ENCODE assay signal across 28 cellular contexts in genomic region chr9:22157271-22157670, GRCh38.
A peak's percentile ranks its signal among the peaks of the same experiment; 100 is the strongest.
DNase-seq lines count a peak whose midpoint lies in the region; ATAC-seq, FAIRE-seq and TF ChIP-seq lines count a peak whose summit lies in the region.
"Had no signal": no experiment of that assay in that cellular context is flagged by ENCODE, and none has a peak within 500 bp of the region (broad histone marks: within the 10 kb centered on the region; RNA-seq: fewer than 3 reads in every experiment).

No MANE protein-coding gene starts in this region.

- BruUV-seq in HCT116 (replicated peaks; lab: Mats Ljungman, UMichigan): no TSS peak
- BruUV-seq in endothelial cell of umbilical vein (replicated peaks; lab: Mats Ljungman, UMichigan): no TSS peak

- no peak for TF ChIP-seq RAD21 in HCT116 (IDR thresholded peaks at IDR 0.05; ENCODE audit: low read depth)

- H3K4me3 ChIP-seq in HCT116 (replicated peaks in 1 of 2; ENCODE audit: low read depth in 1 of 2, low read length in 2 of 2): no peak overlapping the region
- H3K4me3 ChIP-seq in RWPE2 (ENCODE audit: severe bottlenecking): no peak overlapping the region
- no peak overlapping the region for H3K4me3 ChIP-seq in endothelial cell of umbilical vein (replicated peaks in 1 of 3; ENCODE audit: insufficient read depth in 1 of 3, low read depth in 1 of 3, low read length in 3 of 3)
- no peak overlapping the region for H3K4me3 ChIP-seq in parathyroid adenoma (ENCODE audit: low read depth, low read length)
- H3K4me3 ChIP-seq: heart left ventricle, prostate gland, sigmoid colon had no signal

- no peaks in the 10 kb centered on the region for H4K20me1 ChIP-seq in HCT116 (ENCODE audit: insufficient read depth)
- no peaks in the 10 kb centered on the region for H4K20me1 ChIP-seq in endothelial cell of umbilical vein (replicated peaks; ENCODE audit: control insufficient read depth, extremely low read depth, insufficient read depth, low read length)

- H3K9ac ChIP-seq in HCT116 (ENCODE audit: low read length): no peak overlapping the region
- no peak overlapping the region for H3K9ac ChIP-seq in endothelial cell of umbilical vein (replicated peaks; ENCODE audit: extremely low read depth, insufficient read depth, low read length)
- H3K9ac ChIP-seq in parathyroid adenoma: no peak overlapping the region

- RAD21 ChIA-PET in HCT116 (lab: Charles Lee; ENCODE audit: low non-redundant PET in 1 of 2, low total read pairs in 2 of 2, uncharacterized antibody in 2 of 2, unreplicated experiment in 2 of 2): no interaction called here

- H3K4me1 ChIP-seq in HCT116 (ENCODE audit: control insufficient read depth in 1 of 2, insufficient read depth in 2 of 2, low read length in 2 of 2) (peaks cover 21 to 24% of the 10 kb centered on the region in 2 experiments), RWPE2 (ENCODE audit: insufficient read depth, poor library complexity, severe bottlenecking) (peaks cover 45% of the 10 kb centered on the region), endothelial cell of umbilical vein (ENCODE audit: control insufficient read depth, extremely low read depth, insufficient read depth, low read length) (peaks cover 29% of the 10 kb centered on the region), parathyroid adenoma (no peaks in the 10 kb centered on the region)
- H3K4me1 ChIP-seq: prostate gland, sigmoid colon had no signal

- TF ChIP-seq POLR2A in HCT116 (IDR thresholded peaks at IDR 0.05; ENCODE audit: borderline replicate concordance, extremely low read depth, insufficient read depth, insufficient read length) (no peak), endothelial cell of umbilical vein (IDR thresholded peaks at IDR 0.05; ENCODE audit: low read depth, low read length) (no peak)

- H3K36me3 ChIP-seq in HCT116 (ENCODE audit: control insufficient read depth in 1 of 2, insufficient read depth in 2 of 2, low read length in 2 of 2) (no peaks in the 10 kb centered on the region), RWPE2 (ENCODE audit: low read depth) (no peaks in the 10 kb centered on the region), endothelial cell of umbilical vein (ENCODE audit: control insufficient read depth in 2 of 2, extremely low read depth in 1 of 2, insufficient read depth in 2 of 2, low read length in 2 of 2) (no peaks in the 10 kb centered on the region), parathyroid adenoma (ENCODE audit: control insufficient read depth, insufficient read depth, low read length) (no peaks in the 10 kb centered on the region)
- H3K36me3 ChIP-seq: heart left ventricle, neutrophil, prostate gland, sigmoid colon had no signal

- no peaks in the 10 kb centered on the region for H3K9me2 ChIP-seq in HCT116 (ENCODE audit: insufficient read depth)

- FAIRE-seq in endothelial cell of umbilical vein (lab: Jason Lieb, UNC): no peak

- H2AFZ ChIP-seq in HCT116 (ENCODE audit: low read depth, low read length, poor library complexity, severe bottlenecking): peak overlapping the region; percentile 20
- peak overlapping the region; percentile 33 for H2AFZ ChIP-seq in endothelial cell of umbilical vein (ENCODE audit: low read depth, low read length)
- no peak overlapping the region for H2AFZ ChIP-seq in parathyroid adenoma

- H3K79me2 ChIP-seq in HCT116 (ENCODE audit: insufficient read depth, low read length) (no peaks in the 10 kb centered on the region), endothelial cell of umbilical vein (ENCODE audit: control insufficient read depth, insufficient read depth, low read length) (no peaks in the 10 kb centered on the region), parathyroid adenoma (no peaks in the 10 kb centered on the region)

- no peak for TF ChIP-seq CTCF in HCT116 (IDR thresholded peaks at IDR 0.05 in 2 of 3, conservative IDR thresholded peaks at IDR 0.05 in 1 of 3; ENCODE audit: borderline replicate concordance in 1 of 3, insufficient read depth in 1 of 3, low read depth in 2 of 3, low read length in 2 of 3)
- TF ChIP-seq CTCF in RWPE2 (IDR thresholded peaks at IDR 0.05; ENCODE audit: poor library complexity, severe bottlenecking): no peak
- no peak for TF ChIP-seq CTCF in endothelial cell of umbilical vein (IDR thresholded peaks at IDR 0.05; ENCODE audit: extremely low read depth in 1 of 2, insufficient read depth in 1 of 2, low read depth in 1 of 2, low read length in 2 of 2)
- TF ChIP-seq CTCF in parathyroid adenoma (IDR thresholded peaks at IDR 0.05): no peak

- H3K9me1 ChIP-seq in endothelial cell of umbilical vein (replicated peaks; ENCODE audit: control insufficient read depth, extremely low read depth, insufficient read depth, low read length): no peaks in the 10 kb centered on the region

- H3K4me2 ChIP-seq in HCT116 (ENCODE audit: low read length): no peak overlapping the region
- peak overlapping the region; percentile 77 for H3K4me2 ChIP-seq in endothelial cell of umbilical vein (ENCODE audit: insufficient read depth, low read length)
- no peak overlapping the region for H3K4me2 ChIP-seq in parathyroid adenoma (ENCODE audit: low read length)

- H3K27me3 ChIP-seq in HCT116 (ENCODE audit: insufficient read depth, low read length) (no peaks in the 10 kb centered on the region), RWPE2 (ENCODE audit: insufficient read depth, poor library complexity, severe bottlenecking) (no peaks in the 10 kb centered on the region), endothelial cell of umbilical vein (ENCODE audit: control insufficient read depth in 2 of 2, insufficient read depth in 2 of 2, low read length in 2 of 2) (no peaks in the 10 kb centered on the region), parathyroid adenoma (ENCODE audit: control insufficient read depth, insufficient read depth, low read length) (no peaks in the 10 kb centered on the region)
- H3K27me3 ChIP-seq: foreskin keratinocyte, heart left ventricle, neutrophil, sigmoid colon had no signal

- intact Hi-C loops in HCT116 (cut with micrococcal nuclease): no loop called here
- intact Hi-C loops in endothelial cell of umbilical vein (cut with micrococcal nuclease): loop anchor here (1.0 kb wide), 1 partner anchor 9 kb away; no protein-coding TSS in a partner anchor

- ATAC-seq in HCT116: no peak
- ATAC-seq in RWPE2 (ENCODE audit: low read depth): no peak
- no peak for ATAC-seq in HG03565 (IDR thresholded peaks at IDR 0.05; ENCODE audit: unreplicated experiment)
- no peak for ATAC-seq in HG03354 (IDR thresholded peaks at IDR 0.05; ENCODE audit: poor library complexity, severe bottlenecking, unreplicated experiment)
- ATAC-seq: esophagus mucosa, heart left ventricle had no signal

- no peak for DNase-seq in HCT116 (ENCODE audit: low read depth, low spot score)
- DNase-seq in RWPE2 (ENCODE audit: low spot score): no peak
- DNase-seq in endothelial cell of umbilical vein (ENCODE audit: low read depth, low spot score): peak; percentile 29
- no peak for DNase-seq in NOMO-1 (lab: John Stamatoyannopoulos, UW; ENCODE audit: unreplicated experiment in 2 of 2)
- no peak for DNase-seq in NCI-H2029 (lab: John Stamatoyannopoulos, UW)
- DNase-seq: activated CD4-positive, alpha-beta T cell treated with anti-CD3 and anti-CD28 coated beads for 4 hours; activated gamma-delta T cell; activated T-cell treated with anti-CD3 and anti-CD28 coated beads, Interleukin-2, amount 50 U/mL, for 1 hour; DND-41; effector CD8-positive, alpha-beta T cell; foreskin keratinocyte; heart left ventricle; HFFc6; naive B cell; NCI-H1694 treated with DMSO at 0.1 percent for 48 hours; NCI-H2171 treated with DMSO at 0.1 percent for 48 hours; NCI-H69; sigmoid colon; stimulated activated naive CD4-positive, alpha-beta T cell treated with Interleukin-2 at 50 U/mL for 16 hours; T-helper 9 cell had no signal

- dilution Hi-C loops in endothelial cell of umbilical vein (cut with MboI; ENCODE audit: extremely low pct_ligation_motif_present, low sequenced_read_pairs): no loop called here

- POLR2A ChIA-PET in HCT116 (lab: Charles Lee) (no interaction called here), endothelial cell of umbilical vein (lab: Charles Lee) (no interaction called here)

- no peaks in the 10 kb centered on the region for H3K9me3 ChIP-seq in HCT116 (ENCODE audit: control insufficient read depth in 1 of 2, insufficient read depth in 1 of 2, low read depth in 1 of 2, low read length in 2 of 2)
- H3K9me3 ChIP-seq in RWPE2 (ENCODE audit: severe bottlenecking): no peaks in the 10 kb centered on the region
- no peaks in the 10 kb centered on the region for H3K9me3 ChIP-seq in endothelial cell of umbilical vein (replicated peaks; ENCODE audit: control insufficient read depth, insufficient read depth, low read length)
- no peaks in the 10 kb centered on the region for H3K9me3 ChIP-seq in parathyroid adenoma (ENCODE audit: control insufficient read depth, low read length)
- H3K9me3 ChIP-seq: heart left ventricle, neutrophil, prostate gland, sigmoid colon had no signal

- no peak overlapping the region for H3K27ac ChIP-seq in HCT116 (ENCODE audit: low read depth, low read length)
- peak overlapping the region; percentile 92 for H3K27ac ChIP-seq in RWPE2 (ENCODE audit: poor library complexity, severe bottlenecking)
- peak overlapping the region; percentile 84 for H3K27ac ChIP-seq in endothelial cell of umbilical vein (ENCODE audit: insufficient read depth, low read depth, low read length)
- peak overlapping the region; percentile 36 for H3K27ac ChIP-seq in parathyroid adenoma
- H3K27ac ChIP-seq: C4-2B, foreskin keratinocyte, neutrophil, prostate gland, sigmoid colon, VCaP had no signal

- CTCF ChIA-PET in HCT116 (lab: Charles Lee) (no interaction called here), endothelial cell of umbilical vein (lab: Charles Lee) (interaction anchor here (0.6 to 3.2 kb wide), 6 partner anchors 10 to 104 kb away, joined by 3 to 7 read pairs (median 4); no protein-coding TSS in a partner anchor)

TF ChIP-seq in HCT116, 20 proteins besides CTCF, POLR2A, EP300 and RAD21 (continues in another document):
- no peak for TF ChIP-seq ZFX (IDR thresholded peaks at IDR 0.05)
- no peak for TF ChIP-seq TCF7L2 (IDR thresholded peaks at IDR 0.05; ENCODE audit: borderline replicate concordance, extremely low read depth, insufficient read depth, insufficient read length)
- TF ChIP-seq FOSL1 (IDR thresholded peaks at IDR 0.05; ENCODE audit: low read depth): no peak
- no peak for TF ChIP-seq SP1 (IDR thresholded peaks at IDR 0.05; ENCODE audit: low read depth)
- no peak for TF ChIP-seq CBX3 (IDR thresholded peaks at IDR 0.05; ENCODE audit: low read depth)
- no peak for TF ChIP-seq SRF (IDR thresholded peaks at IDR 0.05; ENCODE audit: low read depth)
- no peak for TF ChIP-seq ZNF274 (IDR thresholded peaks at IDR 0.05; ENCODE audit: low read depth, low read length)

TF ChIP-seq in endothelial cell of umbilical vein, 7 proteins besides CTCF, POLR2A, EP300 and RAD21:
- no peak for TF ChIP-seq GATA2 (IDR thresholded peaks at IDR 0.05; ENCODE audit: insufficient read depth, insufficient read length, low read depth, low read length)
- no peak for TF ChIP-seq EZH2 (IDR thresholded peaks at IDR 0.05; ENCODE audit: borderline replicate concordance, low read depth, low read length, severe bottlenecking)
